Comparison of ENCODE assay signal across 1 cellular context in genomic region chr12:93591137-93591868, GRCh38.
TF ChIP-seq lines count a peak whose summit lies in the region.

No MANE protein-coding gene starts in this region.

TF ChIP-seq in K562, 482 proteins besides CTCF, POLR2A, EP300 and RAD21 (continued from another document and continues in another):
- TF ChIP-seq PHF20 (IDR thresholded peaks at IDR 0.05; ENCODE audit: partially characterized antibody): no peak
- TF ChIP-seq NCOA4 (IDR thresholded peaks at IDR 0.05; ENCODE audit: partially characterized antibody): no peak
- TF ChIP-seq ZKSCAN3 (CRISPR knock-in tag; IDR thresholded peaks at IDR 0.05): no peak
- peak; percentile 17; the same call in 1 of the 2 replicates for TF ChIP-seq JUN (IDR thresholded peaks at IDR 0.05; ENCODE audit: borderline replicate concordance, low read depth, low read length)
- TF ChIP-seq JUN (CRISPR knock-in tag; IDR thresholded peaks at IDR 0.05; ENCODE audit: borderline replicate concordance): no peak
- peak; percentile 31; the same call in 1 of the 2 replicates for TF ChIP-seq CEBPB (tag; IDR thresholded peaks at IDR 0.05)
- TF ChIP-seq ZNF311 (CRISPR knock-in tag; IDR thresholded peaks at IDR 0.05): no peak
- peak; percentile 20; the same call in 1 of the 2 replicates for TF ChIP-seq TEAD4 (IDR thresholded peaks at IDR 0.05; ENCODE audit: low read length)
- no peak for TF ChIP-seq TEAD4 (CRISPR knock-in tag; IDR thresholded peaks at IDR 0.05; ENCODE audit: borderline replicate concordance)
- TF ChIP-seq MEIS2 (IDR thresholded peaks at IDR 0.05; ENCODE audit: partially characterized antibody): peak; percentile 7
- no peak for TF ChIP-seq SIN3A (IDR thresholded peaks at IDR 0.05; ENCODE audit: borderline replicate concordance in 2 of 2, control insufficient read depth in 1 of 2, low read depth in 2 of 2, low read length in 2 of 2)
- TF ChIP-seq TARDBP (IDR thresholded peaks at IDR 0.05): peak; percentile 94
- peak; percentile 62 for TF ChIP-seq NEUROD1 (IDR thresholded peaks at IDR 0.05; ENCODE audit: borderline replicate concordance, low read depth, low read length, partially characterized antibody)
- TF ChIP-seq XRCC4 (IDR thresholded peaks at IDR 0.05; ENCODE audit: extremely low read depth, insufficient read depth, insufficient read length): no peak
- no peak for TF ChIP-seq DDX20 (tag; IDR thresholded peaks at IDR 0.05; ENCODE audit: low read depth)
- TF ChIP-seq NFE2L1 (tag; IDR thresholded peaks at IDR 0.05; ENCODE audit: borderline replicate concordance, low read depth): no peak
- TF ChIP-seq GATA2 (CRISPR knock-in tag; IDR thresholded peaks at IDR 0.05): no peak
- TF ChIP-seq ZNF707 (CRISPR knock-in tag; conservative IDR thresholded peaks at IDR 0.05): no peak
- TF ChIP-seq NCOA2 (IDR thresholded peaks at IDR 0.05; ENCODE audit: partially characterized antibody in 2 of 2): no peak
- TF ChIP-seq U2AF2 (optimal IDR thresholded peaks at IDR 0.05; ENCODE audit: low read depth, low read length): no peak
- TF ChIP-seq ATF2 (CRISPR knock-in tag; IDR thresholded peaks at IDR 0.05): no peak
- no peak for TF ChIP-seq CTCFL (IDR thresholded peaks at IDR 0.05; ENCODE audit: borderline replicate concordance, insufficient read depth, low read depth, low read length, poor library complexity, severe bottlenecking)
- TF ChIP-seq TCF3 (CRISPR knock-in tag; IDR thresholded peaks at IDR 0.05): no peak
- TF ChIP-seq ZSCAN29 (IDR thresholded peaks at IDR 0.05): 0 out of 2 replicates have a peak, but pooled peaks have one; percentile 29
- TF ChIP-seq PPARD (CRISPR knock-in tag; IDR thresholded peaks at IDR 0.05): no peak
- TF ChIP-seq ASH1L (IDR thresholded peaks at IDR 0.05; ENCODE audit: borderline replicate concordance, low read depth, partially characterized antibody): no peak
- peak; percentile 62 for TF ChIP-seq POLR2H (tag; IDR thresholded peaks at IDR 0.05; ENCODE audit: low read depth)
- TF ChIP-seq PML (IDR thresholded peaks at IDR 0.05; ENCODE audit: low read length): 0 out of 2 replicates have a peak, but pooled peaks have one; percentile 37
- TF ChIP-seq ARID3A (IDR thresholded peaks at IDR 0.05; ENCODE audit: borderline replicate concordance, low read depth, low read length): no peak
- peak; percentile 84 for TF ChIP-seq SPI1 (IDR thresholded peaks at IDR 0.05; ENCODE audit: borderline replicate concordance, low read depth, low read length)
- TF ChIP-seq PTBP1 (IDR thresholded peaks at IDR 0.05; ENCODE audit: low read depth, low read length): no peak
- TF ChIP-seq SIRT6 (IDR thresholded peaks at IDR 0.05; ENCODE audit: low read depth, low read length): no peak
- no peak for TF ChIP-seq ELK1 (CRISPR knock-in tag; IDR thresholded peaks at IDR 0.05)
- no peak for TF ChIP-seq HDAC8 (tag; IDR thresholded peaks at IDR 0.05)
- no peak for TF ChIP-seq RBM22 (IDR thresholded peaks at IDR 0.05; ENCODE audit: low read depth, low read length, poor library complexity, severe bottlenecking)
- no peak for TF ChIP-seq AFF4 (CRISPR knock-in tag; IDR thresholded peaks at IDR 0.05)
- TF ChIP-seq FOXA1 (IDR thresholded peaks at IDR 0.05; ENCODE audit: borderline replicate concordance): no peak
- TF ChIP-seq ZNF253 (CRISPR knock-in tag; conservative IDR thresholded peaks at IDR 0.05): no peak
- TF ChIP-seq NFE2 (IDR thresholded peaks at IDR 0.05; ENCODE audit: low read depth): peak; percentile 80
- peak; percentile 94 for TF ChIP-seq HMGN3 (IDR thresholded peaks at IDR 0.05; ENCODE audit: borderline replicate concordance, extremely low read depth, insufficient read length, low read depth, low read length)
- TF ChIP-seq SP1 (CRISPR knock-in tag; IDR thresholded peaks at IDR 0.05): no peak; the same call in 1 of the 2 replicates
- TF ChIP-seq RBM34 (IDR thresholded peaks at IDR 0.05; ENCODE audit: borderline replicate concordance, insufficient read depth, low read length): no peak
- TF ChIP-seq NCOA6 (IDR thresholded peaks at IDR 0.05): no peak
- no peak for TF ChIP-seq RBBP5 (IDR thresholded peaks at IDR 0.05; ENCODE audit: borderline replicate concordance, insufficient read depth, low read length, poor library complexity, severe bottlenecking)
